ENCODE assay signal across 22 cellular contexts in the genomic region with DNA sequence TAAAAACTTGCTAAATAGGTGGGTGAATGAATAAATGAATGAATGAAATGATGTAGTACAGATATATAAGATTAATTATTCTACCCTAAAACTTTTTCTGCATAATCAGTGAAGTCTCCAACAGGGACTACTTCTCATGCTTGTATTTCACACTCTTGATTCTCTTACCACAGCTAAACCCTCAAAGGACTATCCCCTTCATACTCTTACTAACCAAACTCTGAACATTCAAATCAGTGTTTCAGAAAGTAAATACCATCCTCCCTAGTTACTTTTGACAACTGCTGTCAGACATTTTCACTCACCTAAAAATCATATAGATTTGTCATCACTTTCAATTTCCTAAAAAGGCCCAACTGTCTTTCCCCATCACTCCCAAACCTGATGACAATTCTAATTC.
A peak's percentile ranks its signal among the peaks of the same experiment; 100 is the strongest.
DNase-seq lines count a peak whose midpoint lies in the region; ATAC-seq and TF ChIP-seq lines count a peak whose summit lies in the region.
"Had no signal": no experiment of that assay in that cellular context is flagged by ENCODE, and none has a peak within 500 bp of the region (broad histone marks: within the 10 kb centered on the region; RNA-seq: fewer than 3 reads in every experiment).

No MANE protein-coding gene starts in this region.

- no peak overlapping the region for H3K4me3 ChIP-seq in naive thymus-derived CD4-positive, alpha-beta T cell (ENCODE audit: low read length)
- H3K4me3 ChIP-seq: ascending aorta, left lung had no signal

- ATAC-seq in GM18867 (IDR thresholded peaks at IDR 0.05; ENCODE audit: unreplicated experiment): peak; percentile 71
- ATAC-seq in GM21529 (IDR thresholded peaks at IDR 0.05; ENCODE audit: unreplicated experiment): peak; percentile 65
- peak; percentile 66 for ATAC-seq in HG02938 (IDR thresholded peaks at IDR 0.05; ENCODE audit: unreplicated experiment)
- peak; percentile 56 for ATAC-seq in HG03520 (IDR thresholded peaks at IDR 0.05; ENCODE audit: unreplicated experiment)
- no peak for ATAC-seq in naive thymus-derived CD4-positive, alpha-beta T cell
- no peak for ATAC-seq in HG03460 (IDR thresholded peaks at IDR 0.05; ENCODE audit: unreplicated experiment)
- ATAC-seq: left lung had no signal

- H3K9me3 ChIP-seq in naive thymus-derived CD4-positive, alpha-beta T cell (ENCODE audit: control insufficient read depth in 2 of 3, low read length in 3 of 3): no peaks in the 10 kb centered on the region
- H3K9me3 ChIP-seq: ascending aorta, left lung, neutrophil had no signal

- H3K4me1 Mint-ChIP-seq in naive thymus-derived CD4-positive, alpha-beta T cell: no peaks in the 10 kb centered on the region
- H3K4me1 Mint-ChIP-seq in mesothelial cell of epicardium: peaks cover 8% of the 10 kb centered on the region
- H3K4me1 Mint-ChIP-seq: activated naive CD4-positive, alpha-beta T cell treated with anti-CD3 and anti-CD28 coated beads, Interleukin-2, amount 10 ng/mL, durations not matched to agents 7 days and 5 days had no signal

- intact Hi-C loops in naive thymus-derived CD4-positive, alpha-beta T cell (cut with micrococcal nuclease): no loop called here

- peaks cover 0 to 6% (median 0%) of the 10 kb centered on the region in 11 donors for H3K9me3 Mint-ChIP-seq in naive thymus-derived CD4-positive, alpha-beta T cell
- peaks cover 6% of the 10 kb centered on the region for H3K9me3 Mint-ChIP-seq in mesothelial cell of epicardium
- H3K9me3 Mint-ChIP-seq: activated naive CD4-positive, alpha-beta T cell treated with anti-CD3 and anti-CD28 coated beads, Interleukin-2, amount 10 ng/mL, durations not matched to agents 7 days and 5 days; CD4-positive, alpha-beta T cell; T-helper 1 cell treated with Interleukin-12 subunit alpha and Interleukin-12 subunit beta and Interleukin-4 antibody, amounts not matched to agents 30 μg/mL and 1 μg/mL, for 36 hours had no signal

- no peaks in the 10 kb centered on the region for H3K27me3 ChIP-seq in naive thymus-derived CD4-positive, alpha-beta T cell (ENCODE audit: control insufficient read depth in 2 of 2, insufficient read depth in 2 of 2, low read length in 2 of 2)
- H3K27me3 ChIP-seq: ascending aorta, left lung, neutrophil had no signal

- H3K27ac ChIP-seq in naive thymus-derived CD4-positive, alpha-beta T cell (ENCODE audit: low read depth, low read length): no peak overlapping the region
- H3K27ac ChIP-seq: ascending aorta, left lung, neutrophil, VCaP had no signal

- no peak overlapping the region for H3K4me3 Mint-ChIP-seq in naive thymus-derived CD4-positive, alpha-beta T cell
- no peak overlapping the region for H3K4me3 Mint-ChIP-seq in mesothelial cell of epicardium
- H3K4me3 Mint-ChIP-seq: activated naive CD4-positive, alpha-beta T cell treated with anti-CD3 and anti-CD28 coated beads, Interleukin-2, amount 10 ng/mL, durations not matched to agents 7 days and 5 days; CD4-positive, alpha-beta T cell; T-helper 1 cell treated with Interleukin-12 subunit alpha and Interleukin-12 subunit beta and Interleukin-4 antibody, amounts not matched to agents 30 μg/mL and 1 μg/mL, for 36 hours had no signal

- CTCF ChIA-PET in naive thymus-derived CD4-positive, alpha-beta T cell (lab: Charles Lee): no interaction called here

- no peaks in the 10 kb centered on the region for H3K36me3 Mint-ChIP-seq in naive thymus-derived CD4-positive, alpha-beta T cell
- H3K36me3 Mint-ChIP-seq in mesothelial cell of epicardium: no peaks in the 10 kb centered on the region
- H3K36me3 Mint-ChIP-seq: activated naive CD4-positive, alpha-beta T cell treated with anti-CD3 and anti-CD28 coated beads, Interleukin-2, amount 10 ng/mL, durations not matched to agents 7 days and 5 days had no signal

- no peaks in the 10 kb centered on the region for H3K27me3 Mint-ChIP-seq in naive thymus-derived CD4-positive, alpha-beta T cell
- H3K27me3 Mint-ChIP-seq in mesothelial cell of epicardium (ENCODE audit: low read depth): no peaks in the 10 kb centered on the region
- H3K27me3 Mint-ChIP-seq: activated naive CD4-positive, alpha-beta T cell treated with anti-CD3 and anti-CD28 coated beads, Interleukin-2, amount 10 ng/mL, durations not matched to agents 7 days and 5 days; CD4-positive, alpha-beta T cell had no signal

- TF ChIP-seq CTCF in mesothelial cell of epicardium (IDR thresholded peaks at IDR 0.05; ENCODE audit: unreplicated experiment): no peak

- H3K4me1 ChIP-seq in naive thymus-derived CD4-positive, alpha-beta T cell (ENCODE audit: control insufficient read depth in 2 of 2, insufficient read depth in 2 of 2, low read length in 2 of 2): no peaks in the 10 kb centered on the region
- H3K4me1 ChIP-seq: ascending aorta, left lung had no signal

- H3K27ac Mint-ChIP-seq in naive thymus-derived CD4-positive, alpha-beta T cell: no peak overlapping the region
- H3K27ac Mint-ChIP-seq in mesothelial cell of epicardium: no peak overlapping the region
- H3K27ac Mint-ChIP-seq: activated naive CD4-positive, alpha-beta T cell treated with anti-CD3 and anti-CD28 coated beads, Interleukin-2, amount 10 ng/mL, durations not matched to agents 7 days and 5 days; CD4-positive, alpha-beta T cell; T-helper 1 cell treated with Interleukin-12 subunit alpha and Interleukin-12 subunit beta and Interleukin-4 antibody, amounts not matched to agents 30 μg/mL and 1 μg/mL, for 36 hours had no signal

- no peak for DNase-seq in naive thymus-derived CD4-positive, alpha-beta T cell
- DNase-seq in mesothelial cell of epicardium (ENCODE audit: low spot score in 2 of 2, unreplicated experiment in 2 of 2): no peak
- DNase-seq in stimulated activated CD4-positive, alpha-beta T cell treated with anti-CD3 and anti-CD28 coated beads, Interleukin-15, amount 100 ng/mL, for 24 hours: no peak
- DNase-seq: activated CD4-positive, alpha-beta T cell treated with anti-CD3 and anti-CD28 coated beads, Interleukin-2, amount 50 U/mL, for 48 hours; activated naive CD4-positive, alpha-beta T cell treated with anti-CD3 and anti-CD28 coated beads, Interleukin-2, amount 10 ng/mL, durations not matched to agents 7 days and 5 days; CD4-positive, alpha-beta T cell; cerebellar nuclear complex; left lung; NCI-H1092; NCI-H2081; SHP77; stimulated activated naive CD4-positive, alpha-beta T cell; trophoblast cell had no signal

- POLR2A ChIA-PET in naive thymus-derived CD4-positive, alpha-beta T cell (lab: Charles Lee): no interaction called here

- no peaks in the 10 kb centered on the region for H3K36me3 ChIP-seq in naive thymus-derived CD4-positive, alpha-beta T cell (ENCODE audit: control insufficient read depth in 2 of 3, insufficient read depth in 3 of 3, low read length in 3 of 3)
- H3K36me3 ChIP-seq: ascending aorta, left lung, neutrophil had no signal

Comparison
In these comparisons a context has a peak if more than half of its experiments do, and no peak if none do; other contexts are left out.
1. ATAC-seq: peak in GM18867 (single experiment), GM21529 (single experiment), HG02938 (single experiment) and HG03520 (single experiment); none in naive thymus-derived CD4-positive, alpha-beta T cell (single experiment) and HG03460 (single experiment).